ENCODE assay signal across 24 cellular contexts in the genomic region with DNA sequence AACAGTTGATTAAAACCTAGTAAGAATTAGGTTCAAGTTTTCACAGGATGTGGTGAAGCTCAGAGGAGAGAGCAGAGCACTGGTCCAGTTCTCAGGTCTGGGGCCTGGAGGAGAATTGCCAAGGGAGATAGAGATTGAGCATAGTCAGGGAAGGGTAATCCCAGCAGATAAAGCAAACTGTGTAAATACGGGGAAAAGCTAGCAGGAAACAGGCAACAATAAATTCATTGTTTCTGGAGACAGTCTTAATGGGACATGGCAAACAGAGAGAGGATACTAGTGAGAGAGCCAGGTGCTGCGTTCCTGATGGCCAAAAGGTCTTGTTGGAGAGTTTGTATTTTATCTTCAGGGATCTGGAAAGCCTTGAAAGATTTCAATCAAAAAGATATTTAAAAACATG.
DNase-seq lines count a peak whose midpoint lies in the region; ATAC-seq and TF ChIP-seq lines count a peak whose summit lies in the region.
"Had no signal": no experiment of that assay in that cellular context is flagged by ENCODE, and none has a peak within 500 bp of the region (broad histone marks: within the 10 kb centered on the region; RNA-seq: fewer than 3 reads in every experiment).

No MANE protein-coding gene starts in this region.

- TF ChIP-seq CTCF in mesothelial cell of epicardium (IDR thresholded peaks at IDR 0.05; ENCODE audit: unreplicated experiment) (no peak), endodermal cell (conservative IDR thresholded peaks at IDR 0.05) (no peak), GM10266 (IDR thresholded peaks at IDR 0.05; ENCODE audit: control insufficient read depth, insufficient read depth, low read depth, missing control alignments) (no peak), adrenal gland (IDR thresholded peaks at IDR 0.05) (no peak)

- TF ChIP-seq POLR2A in adrenal gland (IDR thresholded peaks at IDR 0.05) = no peak

- H3K4me3 Mint-ChIP-seq in mesothelial cell of epicardium (no peak overlapping the region), endodermal cell (no peak overlapping the region)
- H3K4me3 Mint-ChIP-seq: activated CD8-positive, alpha-beta memory T cell treated with anti-CD3 and anti-CD28 coated beads, Interleukin-2, amount 10 ng/mL, durations not matched to agents 7 days and 5 days; activated T-helper 1 cell treated with anti-CD3 and anti-CD28 coated beads, Interleukin-12 subunit alpha, Interleukin-12 subunit beta, Interleukin-2, Interleukin-4 antibody, amounts not matched to agents 30 ng/mL and 10 ng/mL and 1 ng/mL, durations not matched to agents 14 hours and 24 hours and 36 hours; CD4-positive, CD25-positive, alpha-beta regulatory T cell had no signal

- H3K27ac ChIP-seq in endodermal cell (ENCODE audit: low read depth, low read length) (no peak overlapping the region), adrenal gland (no peak overlapping the region)
- H3K27ac ChIP-seq: foreskin keratinocyte, hepatocyte, left ventricle myocardium inferior, SJCRH30, vagina had no signal

- peaks cover 9% of the 10 kb centered on the region for H3K36me3 Mint-ChIP-seq in mesothelial cell of epicardium
- H3K36me3 Mint-ChIP-seq in endodermal cell (ENCODE audit: low read depth) = no peaks in the 10 kb centered on the region
- H3K36me3 Mint-ChIP-seq: activated CD8-positive, alpha-beta memory T cell treated with anti-CD3 and anti-CD28 coated beads, Interleukin-2, amount 10 ng/mL, durations not matched to agents 7 days and 5 days; activated naive CD4-positive, alpha-beta T cell treated with anti-CD3 and anti-CD28 coated beads, Interleukin-2, amount 50 U/mL, for 72 hours; CD4-positive, CD25-positive, alpha-beta regulatory T cell had no signal

- 62 to 88% methylated on average over 2 of the region's 2 CpGs for WGBS in endodermal cell (ENCODE audit: insufficient coverage in 1 of 2, insufficient read length in 1 of 2), 2 experiments
- WGBS in adrenal gland, 4 donors = 48 to 63% (median 60%) methylated on average over 2 of the region's 2 CpGs

- ATAC-seq in GM19463 (IDR thresholded peaks at IDR 0.05; ENCODE audit: unreplicated experiment) = no peak
- ATAC-seq: activated CD8-positive, alpha-beta memory T cell treated with anti-CD3 and anti-CD28 coated beads, Interleukin-2, amount 10 ng/mL, durations not matched to agents 7 days and 5 days; activated naive CD4-positive, alpha-beta T cell treated with anti-CD3 and anti-CD28 coated beads, Interleukin-2, amount 50 U/mL, for 72 hours; foreskin keratinocyte; GM12878 had no signal

- DNase-seq in COR-L47 (lab: John Stamatoyannopoulos, UW) = peak; percentile 52
- DNase-seq in HT1080 (ENCODE audit: low read depth) = peak; percentile 9
- DNase-seq in NCI-H748 treated with DMSO at 0.1 percent for 48 hours (lab: John Stamatoyannopoulos, UW) = peak; percentile 62
- no peak for DNase-seq in mesothelial cell of epicardium (ENCODE audit: low spot score in 2 of 2, unreplicated experiment in 2 of 2)
- no peak for DNase-seq in endodermal cell
- DNase-seq in GM10266 (ENCODE audit: extremely low spot score) = no peak
- no peak for DNase-seq in adrenal gland
- DNase-seq: activated CD4-positive, alpha-beta T cell treated with anti-CD3 and anti-CD28 coated beads for 48 hours; activated CD8-positive, alpha-beta memory T cell treated with anti-CD3 and anti-CD28 coated beads, Interleukin-2, amount 10 ng/mL, durations not matched to agents 7 days and 5 days; CD4-positive, CD25-positive, alpha-beta regulatory T cell; DMS79; foreskin keratinocyte; left ventricle myocardium inferior; NCI-H1092; NCI-H2107; PC-9; T-helper 1 cell had no signal

- H3K9me3 ChIP-seq in endodermal cell (ENCODE audit: control insufficient read depth, low read length) (no peaks in the 10 kb centered on the region), adrenal gland (replicated peaks in 1 of 3) (no peaks in the 10 kb centered on the region)
- H3K9me3 ChIP-seq: left ventricle myocardium inferior, SJCRH30, vagina had no signal

- H3K9ac ChIP-seq in endodermal cell (ENCODE audit: extremely low read depth, low read length, poor library complexity, severe bottlenecking) = no peak overlapping the region

- H3K9me3 Mint-ChIP-seq in mesothelial cell of epicardium = no peaks in the 10 kb centered on the region
- no peaks in the 10 kb centered on the region for H3K9me3 Mint-ChIP-seq in endodermal cell
- H3K9me3 Mint-ChIP-seq: activated naive CD4-positive, alpha-beta T cell treated with anti-CD3 and anti-CD28 coated beads, Interleukin-2, amount 50 U/mL, for 72 hours; activated T-helper 1 cell treated with anti-CD3 and anti-CD28 coated beads, Interleukin-12 subunit alpha, Interleukin-12 subunit beta, Interleukin-2, Interleukin-4 antibody, amounts not matched to agents 30 ng/mL and 10 ng/mL and 1 ng/mL, durations not matched to agents 14 hours and 24 hours and 36 hours had no signal

- intact Hi-C loops in adrenal gland (cut with DNase I) = no loop called here

- H3K36me3 ChIP-seq in endodermal cell (ENCODE audit: control insufficient read depth, insufficient read depth, low read length) = no peaks in the 10 kb centered on the region
- H3K36me3 ChIP-seq in adrenal gland (replicated peaks in 1 of 2) = no peaks in the 10 kb centered on the region
- H3K36me3 ChIP-seq: left ventricle myocardium inferior, SJCRH30, vagina had no signal

- H3K4me1 Mint-ChIP-seq in mesothelial cell of epicardium = peaks cover 43% of the 10 kb centered on the region
- H3K4me1 Mint-ChIP-seq in endodermal cell = peaks cover 51% of the 10 kb centered on the region
- H3K4me1 Mint-ChIP-seq: activated CD8-positive, alpha-beta memory T cell treated with anti-CD3 and anti-CD28 coated beads, Interleukin-2, amount 10 ng/mL, durations not matched to agents 7 days and 5 days had no signal

- H3K4me1 ChIP-seq in endodermal cell (ENCODE audit: control insufficient read depth, insufficient read depth, low read length) = peaks cover 22% of the 10 kb centered on the region
- no peaks in the 10 kb centered on the region for H3K4me1 ChIP-seq in adrenal gland (replicated peaks in 1 of 2)
- H3K4me1 ChIP-seq: vagina had no signal

- H3K27me3 Mint-ChIP-seq in mesothelial cell of epicardium (ENCODE audit: low read depth) (no peaks in the 10 kb centered on the region), endodermal cell (ENCODE audit: insufficient read depth) (peaks cover 3% of the 10 kb centered on the region)
- H3K27me3 Mint-ChIP-seq: activated CD8-positive, alpha-beta memory T cell treated with anti-CD3 and anti-CD28 coated beads, Interleukin-2, amount 10 ng/mL, durations not matched to agents 7 days and 5 days; CD4-positive, CD25-positive, alpha-beta regulatory T cell had no signal

- H3K27ac Mint-ChIP-seq in mesothelial cell of epicardium (peak overlapping the region; percentile 43), endodermal cell (no peak overlapping the region)
- H3K27ac Mint-ChIP-seq: activated CD8-positive, alpha-beta memory T cell treated with anti-CD3 and anti-CD28 coated beads, Interleukin-2, amount 10 ng/mL, durations not matched to agents 7 days and 5 days; activated naive CD4-positive, alpha-beta T cell treated with anti-CD3 and anti-CD28 coated beads, Interleukin-2, amount 50 U/mL, for 72 hours; activated T-helper 1 cell treated with anti-CD3 and anti-CD28 coated beads, Interleukin-12 subunit alpha, Interleukin-12 subunit beta, Interleukin-2, Interleukin-4 antibody, amounts not matched to agents 30 ng/mL and 10 ng/mL and 1 ng/mL, durations not matched to agents 14 hours and 24 hours and 36 hours; CD4-positive, CD25-positive, alpha-beta regulatory T cell had no signal

- H3K4me3 ChIP-seq in endodermal cell (ENCODE audit: low read length) = no peak overlapping the region
- no peak overlapping the region for H3K4me3 ChIP-seq in adrenal gland
- H3K4me3 ChIP-seq: GM12878, hepatocyte, left ventricle myocardium inferior, PC-9, SJCRH30, vagina had no signal

- H3K27me3 ChIP-seq in endodermal cell (ENCODE audit: control insufficient read depth, insufficient read depth, low read length, poor library complexity, severe bottlenecking) (no peaks in the 10 kb centered on the region), adrenal gland (no peaks in the 10 kb centered on the region)
- H3K27me3 ChIP-seq: foreskin keratinocyte, hepatocyte, SJCRH30, vagina had no signal

Comparison
In these comparisons a context has a peak if more than half of its experiments do, and no peak if none do; other contexts are left out.
1. DNase-seq: peak in COR-L47 (single experiment), HT1080 (single experiment) and NCI-H748 treated with DMSO at 0.1 percent for 48 hours (single experiment); none in mesothelial cell of epicardium (0 of 2), endodermal cell (single experiment), GM10266 (single experiment) and adrenal gland (0 of 7).